In the genomic region with DNA sequence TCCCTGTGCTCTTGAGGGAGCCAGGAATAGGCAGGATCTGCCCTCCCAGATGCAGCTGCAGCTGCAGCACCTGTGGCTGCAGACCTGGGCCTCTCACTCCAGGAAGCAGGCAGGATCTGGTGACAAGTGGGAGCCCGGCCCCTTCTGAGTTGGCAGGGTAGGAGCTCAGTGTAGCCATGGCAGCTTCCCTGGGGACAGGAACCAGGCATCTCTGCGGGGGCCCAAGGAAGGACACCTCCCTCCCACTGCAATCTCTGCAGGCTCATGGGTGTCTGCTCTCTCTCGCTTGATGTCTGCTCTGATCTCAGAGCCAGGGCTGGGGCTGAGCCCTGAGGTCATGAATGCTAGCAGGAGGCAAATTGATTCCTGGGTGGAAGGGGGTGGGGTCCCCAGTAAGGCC, we compare ENCODE assay signal across 22 cellular contexts.
"Had no signal": no experiment of that assay in that cellular context is flagged by ENCODE, and none has a peak within 500 bp of the region (broad histone marks: within the 10 kb centered on the region; RNA-seq: fewer than 3 reads in every experiment).

No MANE protein-coding gene starts in this region.

- H3K27ac Mint-ChIP-seq: activated B cell treated with CpG ODN at 0.5 μM for 24 hours; activated CD8-positive, alpha-beta T cell treated with anti-CD3 and anti-CD28 coated beads, Interleukin-2, amount 10 ng/mL, durations not matched to agents 7 days and 5 days; activated naive CD8-positive, alpha-beta T cell treated with anti-CD3 and anti-CD28 coated beads, Interleukin-2, amount 10 ng/mL, durations not matched to agents 7 days and 5 days; activated T-cell treated with anti-CD3 and anti-CD28 coated beads, Interleukin-2, amount 50 U/mL, for 24 hours; activated T-helper 2 cell treated with anti-CD3 and anti-CD28 coated beads, Interferon-gamma antibody, Interleukin-2, Interleukin-4, amounts not matched to agents 10 μg/mL and 5 μg/mL and 100 μg/mL, durations not matched to agents 14 hours and 24 hours and 36 hours had no signal

- H3K36me3 ChIP-seq: left lung, prostate gland, right atrium auricular region, tibial artery had no signal

- H3K9me3 ChIP-seq: body of pancreas, left lung, prostate gland, right atrium auricular region, tibial artery had no signal

- ATAC-seq: activated CD8-positive, alpha-beta T cell treated with anti-CD3 and anti-CD28 coated beads, Interleukin-2, amount 10 ng/mL, durations not matched to agents 7 days and 5 days; body of pancreas; foreskin keratinocyte; left lung; stimulated activated naive CD8-positive, alpha-beta T cell treated with anti-CD3 and anti-CD28 coated beads, Interleukin-15, Interleukin-2, amounts not matched to agents 100 U/mL and 50 U/mL, for 24 hours had no signal

- H3K36me3 Mint-ChIP-seq: activated naive CD8-positive, alpha-beta T cell treated with anti-CD3 and anti-CD28 coated beads, Interleukin-2, amount 10 ng/mL, durations not matched to agents 7 days and 5 days had no signal

- H3K4me1 ChIP-seq: body of pancreas, foreskin keratinocyte, left lung, prostate gland, right atrium auricular region, tibial artery had no signal

- H3K27ac ChIP-seq: body of pancreas, dorsolateral prefrontal cortex, foreskin keratinocyte, left lung, prostate gland, right atrium auricular region, tibial artery had no signal

- H3K4me1 Mint-ChIP-seq: activated B cell treated with CpG ODN at 0.5 μM for 24 hours; activated naive CD8-positive, alpha-beta T cell treated with anti-CD3 and anti-CD28 coated beads, Interleukin-2, amount 10 ng/mL, durations not matched to agents 7 days and 5 days; neural crest cell had no signal

- H3K4me3 Mint-ChIP-seq: activated B cell treated with CpG ODN at 0.5 μM for 24 hours; activated CD8-positive, alpha-beta T cell treated with anti-CD3 and anti-CD28 coated beads, Interleukin-2, amount 10 ng/mL, durations not matched to agents 7 days and 5 days; activated naive CD8-positive, alpha-beta T cell treated with anti-CD3 and anti-CD28 coated beads, Interleukin-2, amount 10 ng/mL, durations not matched to agents 7 days and 5 days; activated T-cell treated with anti-CD3 and anti-CD28 coated beads, Interleukin-2, amount 50 U/mL, for 24 hours; neural crest cell had no signal

- H3K9me3 Mint-ChIP-seq: activated B cell treated with CpG ODN at 0.5 μM for 24 hours; activated naive CD8-positive, alpha-beta T cell treated with anti-CD3 and anti-CD28 coated beads, Interleukin-2, amount 10 ng/mL, durations not matched to agents 7 days and 5 days; neural crest cell had no signal

- H3K27me3 Mint-ChIP-seq: activated B cell treated with CpG ODN at 0.5 μM for 24 hours; activated naive CD8-positive, alpha-beta T cell treated with anti-CD3 and anti-CD28 coated beads, Interleukin-2, amount 10 ng/mL, durations not matched to agents 7 days and 5 days; activated T-cell treated with anti-CD3 and anti-CD28 coated beads, Interleukin-2, amount 50 U/mL, for 24 hours had no signal

- DNase-seq: activated B cell treated with CpG ODN at 0.5 μM for 24 hours; activated CD4-positive, alpha-beta T cell treated with anti-CD3 and anti-CD28 coated beads for 48 hours; activated CD8-positive, alpha-beta T cell treated with anti-CD3 and anti-CD28 coated beads, Interleukin-2, amount 10 ng/mL, durations not matched to agents 7 days and 5 days; activated naive CD4-positive, alpha-beta T cell treated with Interleukin-2 at 50 U/mL for 16 hours; activated naive CD8-positive, alpha-beta T cell treated with anti-CD3 and anti-CD28 coated beads, Interleukin-2, amount 10 ng/mL, durations not matched to agents 7 days and 5 days; activated T-cell treated with anti-CD3 and anti-CD28 coated beads, Interleukin-2, amount 50 U/mL, for 24 hours; amygdala; body of pancreas; caudate nucleus; dorsolateral prefrontal cortex; foreskin keratinocyte; glutamatergic neuron; hippocampal formation; mammary epithelial cell; stimulated activated naive CD8-positive, alpha-beta T cell treated with anti-CD3 and anti-CD28 coated beads, Interleukin-15, Interleukin-2, amounts not matched to agents 100 U/mL and 50 U/mL, for 24 hours; substantia nigra; tibial artery had no signal

- H3K27me3 ChIP-seq: body of pancreas, foreskin keratinocyte, left lung, right atrium auricular region, tibial artery had no signal

- H3K4me3 ChIP-seq: body of pancreas, dorsolateral prefrontal cortex, left lung, prostate gland, right atrium auricular region, tibial artery had no signal
